39 cellular contexts compared by ENCODE assay signal in the genomic region with DNA sequence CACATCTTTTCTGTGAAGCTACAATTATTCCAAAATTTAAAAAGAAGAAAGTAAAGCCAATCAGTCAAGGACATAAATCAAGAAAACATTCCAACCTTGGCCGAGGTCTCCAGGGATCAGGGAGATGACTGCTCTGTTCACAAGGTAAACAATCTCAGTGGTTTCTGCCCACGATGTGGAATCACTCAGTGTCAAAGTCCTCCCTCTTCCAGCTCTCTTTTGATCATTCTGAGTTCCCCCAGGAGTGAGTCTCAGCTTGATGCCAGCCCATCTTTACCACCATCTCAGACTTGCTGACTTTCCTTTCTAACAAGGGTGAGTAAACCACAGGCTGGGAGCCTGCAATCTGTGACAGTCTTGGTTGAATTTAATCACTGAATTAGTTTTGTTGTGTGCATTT. TPM values are rescaled to one million over a fixed set of nuclear protein-coding genes. Genes with fewer than 3 reads are reported as not detected.
DNase-seq lines count a peak whose midpoint lies in the region; ATAC-seq, FAIRE-seq and TF ChIP-seq lines count a peak whose summit lies in the region.
"Had no signal": no experiment of that assay in that cellular context is flagged by ENCODE, and none has a peak within 500 bp of the region (broad histone marks: within the 10 kb centered on the region; RNA-seq: fewer than 3 reads in every experiment).

No MANE protein-coding gene starts in this region.

- H3K4me3 ChIP-seq in heart right ventricle: no peak overlapping the region
- H3K4me3 ChIP-seq in HepG2 (replicated peaks in 1 of 3; ENCODE audit: insufficient read depth in 1 of 3, low read depth in 2 of 3, low read length in 3 of 3): peak overlapping the region; percentile 6 to 57 (median 40); a peak in 5 of 6 replicates
- H3K4me3 ChIP-seq: ascending aorta, esophagus muscularis mucosa, GM12878, neural progenitor cell, spleen, testis had no signal

- H3K4me1 ChIP-seq in heart right ventricle (no peaks in the 10 kb centered on the region), HepG2 (ENCODE audit: insufficient read depth, low read length) (peaks cover 79% of the 10 kb centered on the region)
- H3K4me1 ChIP-seq: ascending aorta, parathyroid adenoma, testis had no signal

- no peak for FAIRE-seq in HepG2 (lab: Jason Lieb, UNC)
- FAIRE-seq: A204.1, GM12878, H54 had no signal

- CTCF ChIA-PET in HepG2 (lab: Yijun Ruan, JAX; ENCODE audit: low intra/inter-chr PET ratio, low total read pairs): no interaction called here

- intact Hi-C loops in cardiac septum (cut with DNase I): no loop called here
- intact Hi-C loops in heart right ventricle (cut with DNase I): loop anchor here in 4 of 10 donors (10.0 kb wide), 3 partner anchors 56 to 346 kb away; no protein-coding TSS in a partner anchor
- intact Hi-C loops in HepG2 (cut with micrococcal nuclease; ENCODE audit: unreplicated experiment): no loop called here

- TF ChIP-seq POLR2A in HepG2 (IDR thresholded peaks at IDR 0.05; ENCODE audit: insufficient read depth in 1 of 2, low read depth in 2 of 2, low read length in 2 of 2): 0 out of 4 replicates have a peak, but pooled peaks of 1 of the 2 experiments have one; percentile 12

- in situ Hi-C loops in HepG2 (cut with HindIII; ENCODE audit: extremely low pct_ligation_motif_present, low pct_unique_long_range_greater_than_20kb): no loop called here

- H3K79me2 ChIP-seq in HepG2 (ENCODE audit: insufficient read depth, low read length): peaks cover 33% of the 10 kb centered on the region
- H3K79me2 ChIP-seq: parathyroid adenoma had no signal

- no peaks in the 10 kb centered on the region for H3K36me3 ChIP-seq in heart right ventricle
- peaks cover 4 to 10% of the 10 kb centered on the region in 2 experiments; a peak in 3 of 5 replicates for H3K36me3 ChIP-seq in HepG2 (replicated peaks in 1 of 2; ENCODE audit: control insufficient read depth in 1 of 2, insufficient read depth in 2 of 2, low read length in 2 of 2)
- H3K36me3 ChIP-seq: ascending aorta, esophagus muscularis mucosa, neural progenitor cell, spleen had no signal

- no peak overlapping the region for H2AFZ ChIP-seq in HepG2 (ENCODE audit: low read length)
- H2AFZ ChIP-seq: neural progenitor cell, parathyroid adenoma had no signal

- TF ChIP-seq EP300 in HepG2 (IDR thresholded peaks at IDR 0.05; ENCODE audit: low read depth in 2 of 2, low read length in 2 of 2) (peak in 1 of 2 experiments; percentile 65; a peak in 1 of 4 replicates), HepG2 (CRISPR knock-in tag; IDR thresholded peaks at IDR 0.05; ENCODE audit: borderline replicate concordance) (no peak)

- ATAC-seq in heart right ventricle: no peak
- ATAC-seq in HepG2: no peak
- no peak for ATAC-seq in GM18502 (IDR thresholded peaks at IDR 0.05; ENCODE audit: poor library complexity, unreplicated experiment)
- ATAC-seq in GM21737 (IDR thresholded peaks at IDR 0.05; ENCODE audit: unreplicated experiment): no peak
- no peak for ATAC-seq in HG02970 (IDR thresholded peaks at IDR 0.05; ENCODE audit: low FRiP score, unreplicated experiment)
- ATAC-seq: GM12878; left colon; Right ventricle myocardium inferior; stimulated activated naive CD8-positive, alpha-beta T cell treated with anti-CD3 and anti-CD28 coated beads, Interleukin-15, Interleukin-2, amounts not matched to agents 100 U/mL and 50 U/mL, for 24 hours had no signal

- peak overlapping the region; percentile 64 for H3K9ac ChIP-seq in HepG2 (ENCODE audit: insufficient read depth, low read depth, low read length)
- H3K9ac ChIP-seq: neural progenitor cell, parathyroid adenoma had no signal

- no TSS peak for BruUV-seq in HepG2 (replicated peaks; lab: Mats Ljungman, UMichigan)

- H3K9me3 ChIP-seq in heart right ventricle (peaks cover 0 to 31% (median 11%) of the 10 kb centered on the region in 11 donors), HepG2 (ENCODE audit: low read length) (peaks cover 21% of the 10 kb centered on the region)
- H3K9me3 ChIP-seq: testis had no signal

- H3K27ac ChIP-seq in heart right ventricle (no peak overlapping the region), HepG2 (ENCODE audit: extremely low read length, insufficient read depth, low read length) (peak overlapping the region; percentile 92)
- H3K27ac ChIP-seq: ascending aorta, esophagus muscularis mucosa, neural progenitor cell, parathyroid adenoma, spleen, testis, VCaP had no signal

- WGBS in heart right ventricle, 2 donors: 29 to 37% methylated on average over 2 of the region's 2 CpGs
- 0% methylated on average over 2 of the region's 2 CpGs for WGBS in HepG2 (ENCODE audit: low lambda C conversion rate)

- no peaks in the 10 kb centered on the region for H4K20me1 ChIP-seq in HepG2 (ENCODE audit: insufficient read depth, low read length)

- peak overlapping the region; percentile 92 for H3K4me2 ChIP-seq in HepG2 (ENCODE audit: low read depth, low read length)
- H3K4me2 ChIP-seq: neural progenitor cell had no signal

- DNase-seq in cardiac septum (ENCODE audit: low spot score) (peak; percentile 36), heart right ventricle (no peak), astrocyte of the hippocampus (ENCODE audit: low read depth, low spot score) (peak; percentile 12), HepG2 (ENCODE audit: low spot score) (peak; percentile 19), NCI-H1417 treated with DMSO at 0.1 percent for 48 hours (lab: John Stamatoyannopoulos, UW) (no peak)
- DNase-seq: activated CD4-positive, alpha-beta T cell treated with anti-CD3 and anti-CD28 coated beads for 4 hours; activated CD8-positive, alpha-beta memory T cell treated with anti-CD3 and anti-CD28 coated beads for 24 hours; activated T-cell treated with anti-CD3 and anti-CD28 coated beads for 4 hours; AML-193; CD4-positive, CD25-positive, alpha-beta regulatory T cell; central memory CD4-positive, alpha-beta T cell; dermis blood vessel endothelial cell; DND-41; endodermal cell; foreskin melanocyte; Karpas-422; left colon; mesendoderm; NCI-H1436; NCI-H2081; NCI-H526; spleen; stimulated activated CD4-positive, alpha-beta T cell treated with anti-CD3 and anti-CD28 coated beads, Interleukin-2, amount 100 ng/mL, for 24 hours; stimulated activated naive CD8-positive, alpha-beta T cell treated with anti-CD3 and anti-CD28 coated beads, Interleukin-15, Interleukin-2, amounts not matched to agents 100 U/mL and 50 U/mL, for 24 hours; testis had no signal

- TF ChIP-seq CTCF in heart right ventricle (IDR thresholded peaks at IDR 0.05): no peak
- TF ChIP-seq CTCF in HepG2 (CRISPR knock-in tag; IDR thresholded peaks at IDR 0.05): no peak

- POLR2A ChIA-PET in HepG2 (lab: Yijun Ruan, JAX): interaction anchor here (0.9 to 2.2 kb wide), 6 partner anchors 15 to 119 kb away, joined by 3 to 11 read pairs (median 3); no protein-coding TSS in a partner anchor

- no peak for TF ChIP-seq RAD21 in HepG2 (CRISPR knock-in tag; IDR thresholded peaks at IDR 0.05)

- H3K27me3 ChIP-seq in heart right ventricle (peaks cover 0 to 29% (median 12%) of the 10 kb centered on the region in 7 donors), HepG2 (ENCODE audit: control insufficient read depth in 1 of 2, insufficient read depth in 2 of 2, low read length in 2 of 2) (no peaks in the 10 kb centered on the region)
- H3K27me3 ChIP-seq: ascending aorta, neural progenitor cell, testis had no signal

RNA-seq across cellular contexts. Expression of gene SERPINA9, which starts 4.8 kb away (rescaled TPM):
- total RNA-seq in cardiac septum (not detected), heart right ventricle (not detected), HepG2 (2016; rRNA removed; fragmentation: Illumina TruSeq; extraction: Trizol) (not detected in 2 replicates)
- polyA plus RNA-seq in heart right ventricle (not detected), HepG2 (2011; rRNA removed) (0.12 and 0.21 TPM in 2 replicates)
- total RNA-seq in HepG2 (2016; cell fraction: cytosol; rRNA removed; fragmentation: Illumina TruSeq; extraction: Trizol; ENCODE audit: low read depth): not detected in 2 replicates
- total RNA-seq in HepG2 (2016; cell fraction: insoluble cytoplasmic fraction; rRNA removed; fragmentation: Illumina TruSeq; extraction: Trizol): not detected in 2 replicates
- total RNA-seq in HepG2 (2016; cell fraction: membrane; rRNA removed; fragmentation: Illumina TruSeq; extraction: Trizol): not detected in 2 replicates
- not detected in 2 replicates for total RNA-seq in HepG2 (2016; cell fraction: nucleus; rRNA removed; fragmentation: Illumina TruSeq; extraction: Trizol)
- polyA plus RNA-seq in HepG2 (2011; cell fraction: cytosol; rRNA removed): 0.16 and 0.18 TPM in 2 replicates
- polyA plus RNA-seq in HepG2 (2011; cell fraction: nucleus; rRNA removed): 0.64 and 1.1 TPM in 2 replicates
- 0.17 and 0.78 TPM in 2 replicates for polyA plus RNA-seq in HepG2 (2012)
- not detected in 2 replicates for polyA plus RNA-seq in HepG2 (2016; cell fraction: cytosol; fragmentation: Illumina TruSeq; extraction: Trizol; ENCODE audit: low read depth)
- not detected in 2 replicates for polyA plus RNA-seq in HepG2 (2016; cell fraction: insoluble cytoplasmic fraction; fragmentation: Illumina TruSeq; extraction: Trizol; ENCODE audit: low read depth)
- not detected in 2 replicates for polyA plus RNA-seq in HepG2 (2016; cell fraction: membrane; fragmentation: Illumina TruSeq; extraction: Trizol; ENCODE audit: low read depth)
- polyA plus RNA-seq in HepG2 (2016; cell fraction: nucleus; fragmentation: Illumina TruSeq; extraction: Trizol; ENCODE audit: insufficient read depth, low read depth): not detected in 2 replicates
- 0.12 TPM in 1 of 2 replicates, not detected in the other for polyA minus RNA-seq in HepG2 (2011; rRNA and poly(A)+ RNA removed; ENCODE audit: low replicate concordance)
- polyA minus RNA-seq in HepG2 (2011; cell fraction: cytosol; rRNA and poly(A)+ RNA removed): not detected in 2 replicates
- polyA minus RNA-seq in HepG2 (2011; cell fraction: nucleus; rRNA and poly(A)+ RNA removed): 0.37 TPM in 1 of 2 replicates, not detected in the other
- total RNA-seq: activated naive CD4-positive, alpha-beta T cell treated with anti-CD3 and anti-CD28 coated beads, Interleukin-2, amount 50 U/mL, for 72 hours; ascending aorta; CD4-positive, CD25-positive, alpha-beta regulatory T cell; dermis blood vessel endothelial cell; endodermal cell; esophagus muscularis mucosa; GM12878; left colon; Right ventricle myocardium inferior; spleen; testis; urinary bladder had no signal
- polyA plus RNA-seq: CD4-positive, CD25-positive, alpha-beta regulatory T cell; urinary bladder had no signal

RNA-seq across cellular contexts. Expression of gene SERPINA11, which starts 28.2 kb away (rescaled TPM):
- total RNA-seq in cardiac septum: not detected
- not detected for total RNA-seq in heart right ventricle
- not detected for polyA plus RNA-seq in heart right ventricle
- 9.8 and 21.2 TPM in 2 replicates for total RNA-seq in HepG2 (2016; rRNA removed; fragmentation: Illumina TruSeq; extraction: Trizol)
- total RNA-seq in HepG2 (2016; cell fraction: cytosol; rRNA removed; fragmentation: Illumina TruSeq; extraction: Trizol; ENCODE audit: low read depth): 4.9 TPM in 2 replicates
- 7.7 and 19.9 TPM in 2 replicates for total RNA-seq in HepG2 (2016; cell fraction: insoluble cytoplasmic fraction; rRNA removed; fragmentation: Illumina TruSeq; extraction: Trizol)
- 6.8 and 7.2 TPM in 2 replicates for total RNA-seq in HepG2 (2016; cell fraction: membrane; rRNA removed; fragmentation: Illumina TruSeq; extraction: Trizol)
- 17.5 and 21.4 TPM in 2 replicates for total RNA-seq in HepG2 (2016; cell fraction: nucleus; rRNA removed; fragmentation: Illumina TruSeq; extraction: Trizol)
- polyA plus RNA-seq in HepG2 (2011; rRNA removed): 131 and 142 TPM in 2 replicates
- 228 and 231 TPM in 2 replicates for polyA plus RNA-seq in HepG2 (2011; cell fraction: cytosol; rRNA removed)
- polyA plus RNA-seq in HepG2 (2011; cell fraction: nucleus; rRNA removed): 105 and 121 TPM in 2 replicates
- 284 and 307 TPM in 2 replicates for polyA plus RNA-seq in HepG2 (2012)
- polyA plus RNA-seq in HepG2 (2016; cell fraction: cytosol; fragmentation: Illumina TruSeq; extraction: Trizol; ENCODE audit: low read depth): 9.3 and 10.7 TPM in 2 replicates
- 10.5 and 15.9 TPM in 2 replicates for polyA plus RNA-seq in HepG2 (2016; cell fraction: insoluble cytoplasmic fraction; fragmentation: Illumina TruSeq; extraction: Trizol; ENCODE audit: low read depth)
- polyA plus RNA-seq in HepG2 (2016; cell fraction: membrane; fragmentation: Illumina TruSeq; extraction: Trizol; ENCODE audit: low read depth): 8.6 and 9.0 TPM in 2 replicates
- polyA plus RNA-seq in HepG2 (2016; cell fraction: nucleus; fragmentation: Illumina TruSeq; extraction: Trizol; ENCODE audit: insufficient read depth, low read depth): 40.1 and 45.5 TPM in 2 replicates
- polyA minus RNA-seq in HepG2 (2011; rRNA and poly(A)+ RNA removed; ENCODE audit: low replicate concordance): 88.7 TPM in 1 of 2 replicates, not detected in the other
- 75.9 and 114 TPM in 2 replicates for polyA minus RNA-seq in HepG2 (2011; cell fraction: cytosol; rRNA and poly(A)+ RNA removed)
- 62.1 and 71.2 TPM in 2 replicates for polyA minus RNA-seq in HepG2 (2011; cell fraction: nucleus; rRNA and poly(A)+ RNA removed)
- total RNA-seq: activated naive CD4-positive, alpha-beta T cell treated with anti-CD3 and anti-CD28 coated beads, Interleukin-2, amount 50 U/mL, for 72 hours; ascending aorta; CD4-positive, CD25-positive, alpha-beta regulatory T cell; dermis blood vessel endothelial cell; esophagus muscularis mucosa; GM12878; left colon; Right ventricle myocardium inferior; spleen; testis; urinary bladder had no signal
- polyA plus RNA-seq: CD4-positive, CD25-positive, alpha-beta regulatory T cell; spleen had no signal

RNA-seq across cellular contexts. Expression of gene SERPINA12, which starts 28.5 kb away (rescaled TPM):
- total RNA-seq in cardiac septum (not detected), heart right ventricle (not detected), HepG2 (2016; rRNA removed; fragmentation: Illumina TruSeq; extraction: Trizol) (not detected in 2 replicates)
- polyA plus RNA-seq in heart right ventricle (not detected), HepG2 (2011; rRNA removed) (0.08 TPM in 1 of 2 replicates, not detected in the other)
- not detected in 2 replicates for total RNA-seq in HepG2 (2016; cell fraction: cytosol; rRNA removed; fragmentation: Illumina TruSeq; extraction: Trizol; ENCODE audit: low read depth)
- total RNA-seq in HepG2 (2016; cell fraction: insoluble cytoplasmic fraction; rRNA removed; fragmentation: Illumina TruSeq; extraction: Trizol): not detected in 2 replicates
- not detected in 2 replicates for total RNA-seq in HepG2 (2016; cell fraction: membrane; rRNA removed; fragmentation: Illumina TruSeq; extraction: Trizol)
- total RNA-seq in HepG2 (2016; cell fraction: nucleus; rRNA removed; fragmentation: Illumina TruSeq; extraction: Trizol): not detected in 2 replicates
- polyA plus RNA-seq in HepG2 (2011; cell fraction: cytosol; rRNA removed): 0.07 TPM in 1 of 2 replicates, not detected in the other
- polyA plus RNA-seq in HepG2 (2011; cell fraction: nucleus; rRNA removed): not detected in 2 replicates
- polyA plus RNA-seq in HepG2 (2012): 9.8 and 20.4 TPM in 2 replicates
- not detected in 2 replicates for polyA plus RNA-seq in HepG2 (2016; cell fraction: cytosol; fragmentation: Illumina TruSeq; extraction: Trizol; ENCODE audit: low read depth)
- polyA plus RNA-seq in HepG2 (2016; cell fraction: insoluble cytoplasmic fraction; fragmentation: Illumina TruSeq; extraction: Trizol; ENCODE audit: low read depth): 0.11 TPM in 1 of 2 replicates, not detected in the other
- 0.08 TPM in 1 of 2 replicates, not detected in the other for polyA plus RNA-seq in HepG2 (2016; cell fraction: membrane; fragmentation: Illumina TruSeq; extraction: Trizol; ENCODE audit: low read depth)
- not detected in 2 replicates for polyA plus RNA-seq in HepG2 (2016; cell fraction: nucleus; fragmentation: Illumina TruSeq; extraction: Trizol; ENCODE audit: insufficient read depth, low read depth)
- 0.10 TPM in 1 of 2 replicates, not detected in the other for polyA minus RNA-seq in HepG2 (2011; rRNA and poly(A)+ RNA removed; ENCODE audit: low replicate concordance)
- polyA minus RNA-seq in HepG2 (2011; cell fraction: cytosol; rRNA and poly(A)+ RNA removed): not detected in 2 replicates
- not detected in 2 replicates for polyA minus RNA-seq in HepG2 (2011; cell fraction: nucleus; rRNA and poly(A)+ RNA removed)
- total RNA-seq: activated naive CD4-positive, alpha-beta T cell treated with anti-CD3 and anti-CD28 coated beads, Interleukin-2, amount 50 U/mL, for 72 hours; ascending aorta; CD4-positive, CD25-positive, alpha-beta regulatory T cell; dermis blood vessel endothelial cell; endodermal cell; esophagus muscularis mucosa; GM12878; left colon; Right ventricle myocardium inferior; spleen; urinary bladder had no signal
- polyA plus RNA-seq: CD4-positive, CD25-positive, alpha-beta regulatory T cell; GM12878; spleen; urinary bladder had no signal

Comparison
In these comparisons a context has a peak if more than half of its experiments do, and no peak if none do; other contexts are left out.
1. DNase-seq: peak in cardiac septum (single experiment), astrocyte of the hippocampus (single experiment) and HepG2 (single experiment); none in heart right ventricle (0 of 2) and NCI-H1417 treated with DMSO at 0.1 percent for 48 hours (single experiment).
2. H3K4me3 ChIP-seq: peak in HepG2 (3 of 3); none in heart right ventricle (0 of 10).